ENCODE assay signal across 21 cellular contexts in genomic region chr5:43855418-43855817, GRCh38.
A peak's percentile ranks its signal among the peaks of the same experiment; 100 is the strongest.
DNase-seq lines count a peak whose midpoint lies in the region; ATAC-seq and TF ChIP-seq lines count a peak whose summit lies in the region.
"Had no signal": no experiment of that assay in that cellular context is flagged by ENCODE, and none has a peak within 500 bp of the region (broad histone marks: within the 10 kb centered on the region; RNA-seq: fewer than 3 reads in every experiment).

No MANE protein-coding gene starts in this region.

- H3K36me3 ChIP-seq in SK-N-SH (replicated peaks in 1 of 2; ENCODE audit: control insufficient read depth in 1 of 2, insufficient read depth in 2 of 2, low read length in 1 of 2), result no peaks in the 10 kb centered on the region
- H3K36me3 ChIP-seq in mesenchymal stem cell (ENCODE audit: control insufficient read depth in 1 of 2, insufficient read depth in 2 of 2, low read depth in 1 of 2, low read length in 2 of 2), result no peaks in the 10 kb centered on the region
- no peaks in the 10 kb centered on the region for H3K36me3 ChIP-seq in parathyroid adenoma (ENCODE audit: control insufficient read depth, insufficient read depth, low read length)
- no peaks in the 10 kb centered on the region for H3K36me3 ChIP-seq in spleen
- H3K36me3 ChIP-seq in upper lobe of left lung, result no peaks in the 10 kb centered on the region
- H3K36me3 ChIP-seq: BLaER1, MG63 had no signal

- H3K27me3 ChIP-seq in SK-N-SH (ENCODE audit: insufficient read depth) (no peaks in the 10 kb centered on the region; the same call in 1 of the 2 replicates), mesenchymal stem cell (ENCODE audit: control insufficient read depth in 1 of 2, insufficient read depth in 1 of 2, low read length in 2 of 2) (no peaks in the 10 kb centered on the region), parathyroid adenoma (ENCODE audit: control insufficient read depth, insufficient read depth, low read length) (no peaks in the 10 kb centered on the region), spleen (replicated peaks in 1 of 7) (no peaks in the 10 kb centered on the region), upper lobe of left lung (no peaks in the 10 kb centered on the region)
- H3K27me3 ChIP-seq: BLaER1, MG63 had no signal

- no peak for TF ChIP-seq CTCF in SK-N-SH (IDR thresholded peaks at IDR 0.05)
- TF ChIP-seq CTCF in parathyroid adenoma (IDR thresholded peaks at IDR 0.05), result no peak
- no peak for TF ChIP-seq CTCF in spleen (IDR thresholded peaks at IDR 0.05 in 8 of 11, conservative IDR thresholded peaks at IDR 0.05 in 3 of 11)
- no peak for TF ChIP-seq CTCF in upper lobe of left lung (IDR thresholded peaks at IDR 0.05)

- TF ChIP-seq RAD21 in SK-N-SH (IDR thresholded peaks at IDR 0.05; ENCODE audit: low read length), result no peak

- no peaks in the 10 kb centered on the region for H3K9me3 ChIP-seq in SK-N-SH
- no peaks in the 10 kb centered on the region for H3K9me3 ChIP-seq in mesenchymal stem cell (ENCODE audit: control insufficient read depth, low read length)
- H3K9me3 ChIP-seq in parathyroid adenoma (ENCODE audit: control insufficient read depth, low read length), result no peaks in the 10 kb centered on the region
- no peaks in the 10 kb centered on the region for H3K9me3 ChIP-seq in spleen
- no peaks in the 10 kb centered on the region for H3K9me3 ChIP-seq in upper lobe of left lung
- H3K9me3 ChIP-seq: BLaER1, MG63 had no signal

- H2BK12ac ChIP-seq in mesenchymal stem cell (ENCODE audit: low read length in 2 of 2), result no peak overlapping the region

- DNase-seq in SK-N-SH (no peak), SK-N-DZ (ENCODE audit: low spot score) (peak; percentile 57), mesenchymal stem cell (no peak), spleen (no peak), LoVo (ENCODE audit: low spot score) (no peak), upper lobe of left lung (no peak)
- DNase-seq: CD4-positive, CD25-positive, alpha-beta regulatory T cell; DMS153; DND-41; MG63; NCI-H1105 treated with DMSO at 0.1 percent for 48 hours; NCI-H1694; NCI-H2029 treated with DMSO at 0.1 percent for 48 hours; NCI-H446 treated with DMSO at 0.1 percent for 48 hours; NCI-H526 had no signal

- 7% methylated on average over 5 of the region's 5 CpGs for WGBS in SK-N-SH (ENCODE audit: low lambda C conversion rate)
- 37% methylated on average over 5 of the region's 5 CpGs for WGBS in mesenchymal stem cell
- 59 to 74% (median 67%) methylated on average over 5 of the region's 5 CpGs for WGBS in spleen, 5 donors
- 38 to 45% methylated on average over 5 of the region's 5 CpGs for WGBS in upper lobe of left lung, 2 donors

- CTCF ChIA-PET in SK-N-SH (lab: Yijun Ruan, JAX), result no interaction called here

- H3K4me2 ChIP-seq in SK-N-SH (no peak overlapping the region), mesenchymal stem cell (ENCODE audit: low read length, poor library complexity, severe bottlenecking) (no peak overlapping the region), parathyroid adenoma (ENCODE audit: low read length) (peak overlapping the region; percentile 57)
- H3K4me2 ChIP-seq: BLaER1 had no signal

- H4K20me1 ChIP-seq in SK-N-SH (ENCODE audit: insufficient read depth), result no peaks in the 10 kb centered on the region
- H4K20me1 ChIP-seq: BLaER1 had no signal

- H2BK5ac ChIP-seq in mesenchymal stem cell (ENCODE audit: low read depth, low read length, poor library complexity, severe bottlenecking), result no peak overlapping the region

- H3K9me2 ChIP-seq in SK-N-SH, result no peaks in the 10 kb centered on the region

- no peak for TF ChIP-seq EP300 in SK-N-SH (IDR thresholded peaks at IDR 0.05; ENCODE audit: borderline replicate concordance in 1 of 2, low read depth in 1 of 2, low read length in 1 of 2)
- no peak for TF ChIP-seq EP300 in upper lobe of left lung (IDR thresholded peaks at IDR 0.05)

- H3K79me2 ChIP-seq in SK-N-SH (ENCODE audit: insufficient read depth) (no peaks in the 10 kb centered on the region), parathyroid adenoma (no peaks in the 10 kb centered on the region)

- no peak overlapping the region for H3K14ac ChIP-seq in mesenchymal stem cell (ENCODE audit: low read length in 2 of 2)

- no peaks in the 10 kb centered on the region for H3F3A ChIP-seq in SK-N-SH (replicated peaks; ENCODE audit: insufficient read depth)

- H2AFZ ChIP-seq in SK-N-SH (ENCODE audit: low read depth), result no peak overlapping the region
- H2AFZ ChIP-seq in mesenchymal stem cell (ENCODE audit: low read depth, low read length), result no peak overlapping the region
- peak overlapping the region; percentile 47 for H2AFZ ChIP-seq in parathyroid adenoma

- H2BK15ac ChIP-seq in mesenchymal stem cell (ENCODE audit: low read depth, poor library complexity, severe bottlenecking), result no peak overlapping the region

- no peak overlapping the region for H3K9ac ChIP-seq in SK-N-SH
- H3K9ac ChIP-seq in mesenchymal stem cell (ENCODE audit: low read length), result peak overlapping the region; percentile 37
- no peak overlapping the region for H3K9ac ChIP-seq in parathyroid adenoma
- H3K9ac ChIP-seq: BLaER1 had no signal

- H3K18ac ChIP-seq in mesenchymal stem cell (ENCODE audit: low read depth in 1 of 2, low read length in 2 of 2), result no peak overlapping the region

- POLR2A ChIA-PET in SK-N-SH (lab: Yijun Ruan, JAX), result no interaction called here

- intact Hi-C loops in spleen (cut with DNase I; ENCODE audit: low total_unique reads), result no loop called here

- no peaks in the 10 kb centered on the region for H3K79me1 ChIP-seq in mesenchymal stem cell (replicated peaks; ENCODE audit: low read length, poor library complexity, severe bottlenecking)

- TF ChIP-seq POLR2A in spleen (IDR thresholded peaks at IDR 0.05) (no peak), upper lobe of left lung (IDR thresholded peaks at IDR 0.05) (no peak)

- H3K23ac ChIP-seq in mesenchymal stem cell (ENCODE audit: low read length in 2 of 2), result no peak overlapping the region

- H2BK120ac ChIP-seq in mesenchymal stem cell (ENCODE audit: low read depth, low read length), result no peak overlapping the region

- no peak overlapping the region for H4K8ac ChIP-seq in mesenchymal stem cell (ENCODE audit: low read length)

- H3K4me1 ChIP-seq in SK-N-SH (ENCODE audit: control insufficient read depth in 1 of 2, insufficient read depth in 2 of 2, low read depth in 1 of 2, low read length in 1 of 2) (no peaks in the 10 kb centered on the region), mesenchymal stem cell (ENCODE audit: control insufficient read depth, insufficient read depth, low read depth, low read length) (no peaks in the 10 kb centered on the region), parathyroid adenoma (peaks cover 25% of the 10 kb centered on the region), spleen (no peaks in the 10 kb centered on the region), upper lobe of left lung (no peaks in the 10 kb centered on the region)
- H3K4me1 ChIP-seq: BLaER1 had no signal

- H3K27ac ChIP-seq in SK-N-SH (ENCODE audit: low read depth in 2 of 2, low read length in 1 of 2) (no peak overlapping the region), mesenchymal stem cell (ENCODE audit: low read length, poor library complexity, severe bottlenecking) (no peak overlapping the region), parathyroid adenoma (peak overlapping the region; percentile 20), spleen (no peak overlapping the region), upper lobe of left lung (no peak overlapping the region)
- H3K27ac ChIP-seq: 22Rv1, BLaER1, RWPE1 had no signal

- no peak overlapping the region for H3K4ac ChIP-seq in mesenchymal stem cell (ENCODE audit: low read depth in 1 of 2, low read length in 2 of 2)

- no peak overlapping the region for H3K4me3 ChIP-seq in SK-N-SH (ENCODE audit: low read depth in 2 of 2, low read length in 1 of 2)
- H3K4me3 ChIP-seq in mesenchymal stem cell (ENCODE audit: insufficient read depth in 1 of 2, low read depth in 1 of 2, low read length in 2 of 2), result no peak overlapping the region
- H3K4me3 ChIP-seq in parathyroid adenoma (ENCODE audit: low read depth, low read length), result no peak overlapping the region
- no peak overlapping the region for H3K4me3 ChIP-seq in spleen
- no peak overlapping the region for H3K4me3 ChIP-seq in upper lobe of left lung
- H3K4me3 ChIP-seq: BLaER1, MG63 had no signal

- no peak for ATAC-seq in SK-N-SH treated with all-trans-retinoic acid at 6 μM for 48 hours
- ATAC-seq in upper lobe of left lung (ENCODE audit: low FRiP score in 2 of 2), result no peak
- ATAC-seq: HCT116 had no signal

- no peak overlapping the region for H2AK5ac ChIP-seq in mesenchymal stem cell (ENCODE audit: low read length, severe bottlenecking)

- H4K91ac ChIP-seq in mesenchymal stem cell (ENCODE audit: low read length), result no peak overlapping the region

TF ChIP-seq in SK-N-SH treated with all-trans-retinoic acid at 6 μM for 48 hours, 23 proteins besides CTCF, POLR2A, EP300 and RAD21 (continues in another document):
- TF ChIP-seq CSDC2 (CRISPR knock-in tag; IDR thresholded peaks at IDR 0.05), result no peak

TF ChIP-seq in SK-N-SH, 30 proteins besides CTCF, POLR2A, EP300 and RAD21 (continues in another document):
- no peak for TF ChIP-seq PBX3 (IDR thresholded peaks at IDR 0.05)
- TF ChIP-seq POLR2AphosphoS5 (IDR thresholded peaks at IDR 0.05; ENCODE audit: low read depth, low read length), result no peak
- TF ChIP-seq MEF2A (IDR thresholded peaks at IDR 0.05; ENCODE audit: borderline replicate concordance, low read depth), result no peak
- TF ChIP-seq GATA2 (CRISPR knock-in tag; IDR thresholded peaks at IDR 0.05), result no peak
- no peak for TF ChIP-seq SIN3A (IDR thresholded peaks at IDR 0.05; ENCODE audit: borderline replicate concordance, low read depth, low read length)
- no peak for TF ChIP-seq YY1 (IDR thresholded peaks at IDR 0.05; ENCODE audit: low read depth)
- no peak for TF ChIP-seq RXRA (IDR thresholded peaks at IDR 0.05; ENCODE audit: borderline replicate concordance, low read depth)
- TF ChIP-seq SMC3 (IDR thresholded peaks at IDR 0.05; ENCODE audit: low read depth, low read length), result no peak
- TF ChIP-seq FOXJ3 (CRISPR knock-in tag; IDR thresholded peaks at IDR 0.05), result no peak
- TF ChIP-seq FOSL2 (IDR thresholded peaks at IDR 0.05; ENCODE audit: borderline replicate concordance, low read depth), result no peak
- no peak for TF ChIP-seq ELF1 (IDR thresholded peaks at IDR 0.05)
